In the genomic region with DNA sequence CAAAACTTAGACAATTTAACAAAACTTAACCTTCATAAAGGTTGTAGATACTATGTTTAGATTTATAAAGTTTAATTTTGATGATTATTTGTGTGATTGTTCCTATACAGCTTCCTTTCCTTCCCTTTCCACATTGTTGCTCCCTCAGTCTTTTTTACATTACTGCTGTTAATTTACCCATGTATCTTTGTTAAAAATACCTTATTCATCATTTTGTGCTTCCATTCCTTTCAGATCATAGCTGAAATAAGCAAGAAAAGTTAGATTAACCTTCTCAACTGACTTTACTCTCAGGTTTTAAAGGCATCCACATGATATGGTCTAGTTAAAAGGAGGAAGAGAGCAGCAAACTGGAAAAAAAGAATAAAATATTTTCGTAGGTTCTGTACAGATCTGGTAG, we compare ENCODE assay signal across 10 cellular contexts. TPM values are rescaled to one million over a fixed set of nuclear protein-coding genes. Genes with fewer than 3 reads are reported as not detected.
A peak's percentile ranks its signal among the peaks of the same experiment; 100 is the strongest.
DNase-seq lines count a peak whose midpoint lies in the region; ATAC-seq and TF ChIP-seq lines count a peak whose summit lies in the region.
"Had no signal": no experiment of that assay in that cellular context is flagged by ENCODE, and none has a peak within 500 bp of the region (broad histone marks: within the 10 kb centered on the region; RNA-seq: fewer than 3 reads in every experiment).

No MANE protein-coding gene starts in this region.

- WGBS in GM23248 (ENCODE audit: low coverage in 1 of 2, low lambda C conversion rate in 2 of 2, missing lambda C conversion rate in 2 of 2), 2 experiments = 46 to 55% methylated on average over 1 of the region's 1 CpG
- 26 to 44% (median 33%) methylated on average over 1 of the region's 1 CpG for WGBS in psoas muscle, 3 donors

- peaks cover 76% of the 10 kb centered on the region for H3K79me2 ChIP-seq in GM23248 (ENCODE audit: insufficient read depth)

- peak overlapping the region; percentile 94 for H3K4me2 ChIP-seq in GM23248 (ENCODE audit: unreplicated experiment)

- POLR2A ChIA-PET in activated CD4-positive, alpha-beta T cell treated with anti-CD3 and anti-CD28 coated beads for 36 hours (lab: Charles Lee) = interaction anchor here (0.7 kb wide), 1 partner anchor 87 kb away, joined by 4 read pairs; no protein-coding TSS in a partner anchor

- peaks cover 45% of the 10 kb centered on the region for H3K4me1 ChIP-seq in GM23248 (ENCODE audit: insufficient read depth)
- peaks cover 48% of the 10 kb centered on the region for H3K4me1 ChIP-seq in psoas muscle
- H3K4me1 ChIP-seq in mucosa of descending colon (ENCODE audit: low read depth) = peaks cover 20% of the 10 kb centered on the region

- intact Hi-C loops in psoas muscle (cut with DNase I) (no loop called here), mucosa of descending colon (cut with DNase I, micrococcal nuclease) (no loop called here)
- intact Hi-C loops in activated CD4-positive, alpha-beta T cell treated with anti-CD3 and anti-CD28 coated beads for 36 hours (cut with DNase I, micrococcal nuclease) = loop anchor here in 1 of 2 experiments (5.0 kb wide), 1 partner anchor 97 kb away; no protein-coding TSS in a partner anchor

- H2AFZ ChIP-seq in GM23248 = no peak overlapping the region

- DNase-seq in GM23248 = no peak
- DNase-seq in SK-N-MC (ENCODE audit: low read depth, low spot score) = no peak
- DNase-seq in fibroblast of the aortic adventitia (ENCODE audit: low read depth) = no peak
- DNase-seq in psoas muscle = no peak
- DNase-seq in mucosa of descending colon = no peak
- no peak for DNase-seq in COLO829 (ENCODE audit: low spot score)
- DNase-seq in cortex of kidney (lab: John Stamatoyannopoulos, UW) = no peak
- no peak for DNase-seq in activated CD4-positive, alpha-beta T cell treated with anti-CD3 and anti-CD28 coated beads for 36 hours

- ATAC-seq in psoas muscle (no peak), mucosa of descending colon (no peak)
- ATAC-seq in activated CD4-positive, alpha-beta T cell treated with anti-CD3 and anti-CD28 coated beads for 36 hours = no peak
- ATAC-seq: activated CD4-positive, CD25-positive, alpha-beta regulatory T cell treated with anti-CD3 and anti-CD28 coated beads, Interleukin-2, amount 50 U/mL, for 24 hours had no signal

- H3K27ac Mint-ChIP-seq in activated CD4-positive, alpha-beta T cell treated with anti-CD3 and anti-CD28 coated beads for 36 hours = no peak overlapping the region

- H3K27ac ChIP-seq in GM23248 (peak overlapping the region; percentile 90), SK-N-MC (no peak overlapping the region), psoas muscle (no peak overlapping the region)

- no peaks in the 10 kb centered on the region for H3K27me3 ChIP-seq in GM23248 (replicated peaks; ENCODE audit: insufficient read depth)
- no peaks in the 10 kb centered on the region for H3K27me3 ChIP-seq in psoas muscle (ENCODE audit: insufficient read depth in 3 of 3, low read length in 2 of 3)

- H3K4me3 Mint-ChIP-seq in activated CD4-positive, alpha-beta T cell treated with anti-CD3 and anti-CD28 coated beads for 36 hours = no peak overlapping the region

- H3K9me3 ChIP-seq in GM23248 (ENCODE audit: low read depth) = no peaks in the 10 kb centered on the region
- H3K9me3 ChIP-seq in SK-N-MC (ENCODE audit: low read depth, low read length) = no peaks in the 10 kb centered on the region
- H3K9me3 ChIP-seq in psoas muscle = no peaks in the 10 kb centered on the region
- H3K9me3 ChIP-seq in mucosa of descending colon = no peaks in the 10 kb centered on the region

- no peaks in the 10 kb centered on the region for H3K36me3 Mint-ChIP-seq in activated CD4-positive, alpha-beta T cell treated with anti-CD3 and anti-CD28 coated beads for 36 hours (ENCODE audit: low read depth)

- no peak for TF ChIP-seq CTCF in fibroblast of the aortic adventitia (IDR thresholded peaks at IDR 0.05; ENCODE audit: insufficient read depth, low read length)
- TF ChIP-seq CTCF in psoas muscle (IDR thresholded peaks at IDR 0.05) = no peak
- TF ChIP-seq CTCF in mucosa of descending colon (IDR thresholded peaks at IDR 0.05) = no peak

- peak overlapping the region; percentile 96 for H3K4me3 ChIP-seq in GM23248
- H3K4me3 ChIP-seq in SK-N-MC = peak overlapping the region; percentile 99
- H3K4me3 ChIP-seq in fibroblast of the aortic adventitia (ENCODE audit: low read depth, low read length) = peak overlapping the region; percentile 87
- peak overlapping the region; percentile 91 for H3K4me3 ChIP-seq in psoas muscle
- no peak overlapping the region for H3K4me3 ChIP-seq in mucosa of descending colon

- CTCF ChIA-PET in activated CD4-positive, alpha-beta T cell treated with anti-CD3 and anti-CD28 coated beads for 36 hours (lab: Charles Lee) = interaction anchor here (1.2 kb wide), 1 partner anchor 10 kb away, joined by 5 read pairs; no protein-coding TSS in a partner anchor

- H3K36me3 ChIP-seq in GM23248 (ENCODE audit: low read depth) (no peaks in the 10 kb centered on the region), SK-N-MC (ENCODE audit: insufficient read depth, low read length) (no peaks in the 10 kb centered on the region), psoas muscle (ENCODE audit: insufficient read depth in 1 of 2, low read depth in 1 of 2) (no peaks in the 10 kb centered on the region), mucosa of descending colon (ENCODE audit: low read depth) (no peaks in the 10 kb centered on the region)

- no peaks in the 10 kb centered on the region for H3K9me2 ChIP-seq in GM23248 (ENCODE audit: insufficient read depth)

- H3K4me1 Mint-ChIP-seq in activated CD4-positive, alpha-beta T cell treated with anti-CD3 and anti-CD28 coated beads for 36 hours = peaks cover 27% of the 10 kb centered on the region

- H3K9ac ChIP-seq in GM23248 (peak overlapping the region; percentile 97), SK-N-MC (ENCODE audit: insufficient read length) (peak overlapping the region; percentile 49)

- H3K27me3 Mint-ChIP-seq in activated CD4-positive, alpha-beta T cell treated with anti-CD3 and anti-CD28 coated beads for 36 hours = peaks cover 37% of the 10 kb centered on the region

- H3F3A ChIP-seq in GM23248 (ENCODE audit: insufficient read depth) = peaks cover 32% of the 10 kb centered on the region

- H4K20me1 ChIP-seq in GM23248 (ENCODE audit: insufficient read depth) = peaks cover 26% of the 10 kb centered on the region

- in situ Hi-C loops in GM23248 (cut with MboI) = no loop called here

- H3K9me3 Mint-ChIP-seq in activated CD4-positive, alpha-beta T cell treated with anti-CD3 and anti-CD28 coated beads for 36 hours (ENCODE audit: low read depth) = no peaks in the 10 kb centered on the region

RNA-seq across cellular contexts. Expression of a gene that starts 2.0 kb away (rescaled TPM):
- 50.5 and 53.1 TPM in 2 replicates for total RNA-seq in GM23248 (2014; rRNA removed; shearing (Covaris generic))
- 44.0 and 50.0 TPM in 2 replicates for polyA plus RNA-seq in GM23248 (2016; fragmentation: Nextera tagmentation; extraction: Ambion mirVana)
- 88.7 and 590 TPM in 2 replicates for total RNA-seq in fibroblast of the aortic adventitia (ENCODE audit: low replicate concordance)
- 10 to 100 TPM; 35.8 to 49.6 (median 39.8) TPM for total RNA-seq in psoas muscle
- polyA plus RNA-seq in psoas muscle = 10 to 100 TPM in 1 of 3 donors, 1 to 10 TPM in 2; 9.2 to 22.5 (median 9.8) TPM
- 10 to 100 TPM; 39.7 to 79.8 (median 42.0) TPM for total RNA-seq in mucosa of descending colon
- total RNA-seq in activated CD4-positive, alpha-beta T cell treated with anti-CD3 and anti-CD28 coated beads for 36 hours = 1 to 10 TPM; 5.4 to 7.7 TPM

RNA-seq across cellular contexts. Expression of a gene that starts 58.3 kb away (rescaled TPM):
- total RNA-seq in GM23248 (2014; rRNA removed; shearing (Covaris generic)) = not detected in 2 replicates
- not detected in 2 replicates for polyA plus RNA-seq in GM23248 (2016; fragmentation: Nextera tagmentation; extraction: Ambion mirVana)
- total RNA-seq in fibroblast of the aortic adventitia (ENCODE audit: low replicate concordance) = not detected in 2 replicates
- under 1 TPM in 2 of 4 donors, not detected in 2; 0.36 to 0.82 TPM for total RNA-seq in psoas muscle
- under 1 TPM in 2 of 3 donors, not detected in 1; 0.06 to 0.10 TPM for polyA plus RNA-seq in psoas muscle
- total RNA-seq in mucosa of descending colon = 10 to 100 TPM in 1 of 3 donors, 1 to 10 TPM in 2; 1.3 to 14.4 (median 7.9) TPM
- total RNA-seq in activated CD4-positive, alpha-beta T cell treated with anti-CD3 and anti-CD28 coated beads for 36 hours = not detected
- total RNA-seq: subcutaneous adipose tissue had no signal
